8 cellular contexts compared by ENCODE assay signal in genomic region chr22:50525991-50526848, GRCh38. TPM values are rescaled to one million over a fixed set of nuclear protein-coding genes. Genes with fewer than 3 reads are reported as not detected.
A peak's percentile ranks its signal among the peaks of the same experiment; 100 is the strongest.
DNase-seq lines count a peak whose midpoint lies in the region; ATAC-seq and TF ChIP-seq lines count a peak whose summit lies in the region.

No MANE protein-coding gene starts in this region.

- no peaks in the 10 kb centered on the region for H3K9me3 Mint-ChIP-seq in neural progenitor cell

- peak overlapping the region; percentile 99 for H3K4me2 ChIP-seq in neural progenitor cell

- peak overlapping the region; percentile 80 for H3K4me3 Mint-ChIP-seq in neural progenitor cell

- peaks cover 65% of the 10 kb centered on the region for H4K20me1 ChIP-seq in neural progenitor cell (ENCODE audit: low read depth)

- CTCF ChIA-PET in RWPE1 (lab: Yijun Ruan, JAX), result interaction anchor here (0.5 to 1.4 kb wide), 8 partner anchors 18 to 95 kb away, joined by 3 to 5 read pairs (median 3); partner anchors contain the start of gene SYCE3

- peaks cover 51% of the 10 kb centered on the region for H3K27me3 ChIP-seq in neural progenitor cell
- no peaks in the 10 kb centered on the region for H3K27me3 ChIP-seq in suprapubic skin

- H2AFZ ChIP-seq in neural progenitor cell (replicated peaks), result peak overlapping the region; percentile 93

- peak in 1 of 2 donors; percentile 20 for TF ChIP-seq POLR2A in suprapubic skin (IDR thresholded peaks at IDR 0.05)

- peak; percentile 26 for ATAC-seq in GM21360 (IDR thresholded peaks at IDR 0.05; ENCODE audit: unreplicated experiment)

- peak overlapping the region; percentile 97 for H3K27ac ChIP-seq in RWPE1
- peak overlapping the region; percentile 78 for H3K27ac ChIP-seq in neural progenitor cell
- H3K27ac ChIP-seq in suprapubic skin, result peak overlapping the region; percentile 96

- H3K4me3 ChIP-seq in fibroblast of villous mesenchyme (ENCODE audit: low read depth, low read length), result peak overlapping the region; percentile 71
- H3K4me3 ChIP-seq in neural progenitor cell, result peak overlapping the region; percentile 92
- H3K4me3 ChIP-seq in suprapubic skin, result peak overlapping the region; percentile 91

- H3K79me2 ChIP-seq in neural progenitor cell (ENCODE audit: low read depth), result peaks cover 9% of the 10 kb centered on the region

- DNase-seq in DMS 273 (lab: John Stamatoyannopoulos, UW; ENCODE audit: unreplicated experiment) (peak; percentile 91), HUDEP-2 (lab: John Stamatoyannopoulos, UW; ENCODE audit: unreplicated experiment in 76 of 76) (peak in 60 of 76 experiments; percentile 16 to 79 (median 55)), RWPE1 (ENCODE audit: low spot score) (no peak), fibroblast of villous mesenchyme (ENCODE audit: low read depth) (peak; percentile 73), neural progenitor cell (ENCODE audit: low spot score) (peak; percentile 87), suprapubic skin (ENCODE audit: low spot score in 2 of 2) (peak; percentile 91 to 92)
- peak; percentile 93 for DNase-seq in activated effector memory CD4-positive, alpha-beta T cell treated with anti-CD3 and anti-CD28 coated beads, Interleukin-2, amount 50 U/mL, for 16 hours

- H3K4me1 ChIP-seq in neural progenitor cell (peaks cover 17% of the 10 kb centered on the region), suprapubic skin (peaks cover 62% of the 10 kb centered on the region)

- peaks cover 12% of the 10 kb centered on the region for H3K4me1 Mint-ChIP-seq in neural progenitor cell

- no peak overlapping the region for H3K9ac ChIP-seq in neural progenitor cell

- peaks cover 5% of the 10 kb centered on the region for H3K36me3 Mint-ChIP-seq in neural progenitor cell

- no peak for TF ChIP-seq EP300 in suprapubic skin (IDR thresholded peaks at IDR 0.05)

- POLR2A ChIA-PET in RWPE1 (lab: Yijun Ruan, JAX; ENCODE audit: low non-redundant PET), result interaction anchor here (0.6 to 1.5 kb wide), 4 partner anchors 18 to 171 kb away, joined by 3 to 12 read pairs (median 6); partner anchors contain the start of genes LMF2, NCAPH2 and SYCE3

- no peak overlapping the region for H3K27ac Mint-ChIP-seq in neural progenitor cell

- H3K36me3 ChIP-seq in neural progenitor cell (no peaks in the 10 kb centered on the region), suprapubic skin (peaks cover 28% of the 10 kb centered on the region)

- H3F3A ChIP-seq in neural progenitor cell (ENCODE audit: low read depth), result peaks cover 54% of the 10 kb centered on the region

- no peaks in the 10 kb centered on the region for H3K9me3 ChIP-seq in neural progenitor cell (ENCODE audit: low read depth)
- H3K9me3 ChIP-seq in suprapubic skin, result no peaks in the 10 kb centered on the region

- WGBS in suprapubic skin, result under 1% methylated on average over 14 of the region's 93 CpGs

- peak; percentile 73 for TF ChIP-seq CTCF in RWPE1 (conservative IDR thresholded peaks at IDR 0.05; ENCODE audit: low read depth)
- TF ChIP-seq CTCF in fibroblast of villous mesenchyme (IDR thresholded peaks at IDR 0.05; ENCODE audit: insufficient read depth, low read depth, low read length), result peak; percentile 53
- TF ChIP-seq CTCF in neural progenitor cell (IDR thresholded peaks at IDR 0.05), result peak; percentile 54
- peak; percentile 32 to 81 for TF ChIP-seq CTCF in suprapubic skin (IDR thresholded peaks at IDR 0.05)

- H3K27me3 Mint-ChIP-seq in neural progenitor cell (ENCODE audit: insufficient read depth, low read depth), result peaks cover 42% of the 10 kb centered on the region

RNA-seq across cellular contexts. Expression of gene SCO2, which starts 0.8 kb away (rescaled TPM):
- total RNA-seq in fibroblast of villous mesenchyme (2.6 TPM in 2 replicates), neural progenitor cell (ENCODE audit: low replicate concordance) (1.1 TPM in 1 of 2 replicates, not detected in the other), suprapubic skin (1 to 10 TPM in 3 of 4 donors, not detected in 1; 1.7 to 7.9 (median 4.7) TPM)

RNA-seq across cellular contexts. Expression of gene TYMP, which starts 3.6 kb away (rescaled TPM):
- total RNA-seq in fibroblast of villous mesenchyme (16.0 and 21.6 TPM in 2 replicates), neural progenitor cell (ENCODE audit: low replicate concordance) (0.81 TPM in 1 of 2 replicates, not detected in the other), suprapubic skin (10 to 100 TPM; 23.6 to 46.9 (median 30.8) TPM)

RNA-seq across cellular contexts. Expression of gene NCAPH2, which starts 18.2 kb away (rescaled TPM):
- total RNA-seq in fibroblast of villous mesenchyme (27.2 and 35.4 TPM in 2 replicates), neural progenitor cell (ENCODE audit: low replicate concordance) (41.2 and 64.4 TPM in 2 replicates), suprapubic skin (10 to 100 TPM; 39.6 to 51.9 (median 50.0) TPM)

RNA-seq across cellular contexts. Expression of gene LMF2, which starts 18.7 kb away (rescaled TPM):
- total RNA-seq in fibroblast of villous mesenchyme, result 50.1 and 52.5 TPM in 2 replicates
- total RNA-seq in neural progenitor cell (ENCODE audit: low replicate concordance), result 7.1 and 38.2 TPM in 2 replicates
- total RNA-seq in suprapubic skin, result 10 to 100 TPM; 28.9 to 65.6 (median 44.7) TPM

RNA-seq across cellular contexts. Expression of gene KLHDC7B, which starts 19.5 kb away (rescaled TPM):
- total RNA-seq in fibroblast of villous mesenchyme, result 0.32 TPM in 1 of 2 replicates, not detected in the other
- total RNA-seq in neural progenitor cell (ENCODE audit: low replicate concordance), result not detected in 2 replicates
- under 1 TPM in 1 of 4 donors, not detected in 3; 0.26 TPM for total RNA-seq in suprapubic skin
